In the genomic region with DNA sequence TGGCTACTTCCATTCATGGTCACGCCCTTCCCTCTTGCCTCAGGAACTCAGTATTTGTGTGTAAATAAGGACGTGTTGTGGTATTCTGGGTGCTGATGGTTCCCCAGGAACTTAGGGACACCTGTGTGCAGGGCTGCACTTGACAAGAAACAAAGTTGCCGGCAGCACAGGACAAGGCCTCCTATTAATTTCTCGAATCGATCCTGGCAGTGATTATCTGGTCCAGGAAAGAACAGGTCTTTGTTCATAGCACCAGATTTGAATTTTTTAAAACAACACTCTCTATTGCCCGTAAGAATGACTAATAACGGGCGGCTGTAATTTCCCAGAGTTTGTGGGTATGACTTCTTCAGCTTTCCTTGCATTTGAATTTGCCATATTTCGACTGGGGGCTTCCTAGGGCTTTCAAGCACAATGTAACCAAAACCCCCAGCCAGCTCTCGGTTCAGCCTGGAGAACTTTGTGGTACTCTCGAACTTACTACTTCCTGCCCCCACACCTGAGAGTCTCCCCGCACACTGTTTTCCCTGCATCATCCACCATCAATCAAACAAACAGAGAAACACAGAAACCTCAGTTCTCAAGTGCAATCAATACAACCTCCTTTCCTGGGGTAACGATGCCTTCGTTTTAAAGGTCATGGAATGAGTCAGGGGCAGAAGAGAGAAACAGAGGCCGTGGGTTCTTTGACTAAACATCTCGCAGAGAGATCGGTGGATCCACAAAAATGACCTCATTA, we compare ENCODE assay signal across 9 cellular contexts.
A peak's percentile ranks its signal among the peaks of the same experiment; 100 is the strongest.
DNase-seq lines count a peak whose midpoint lies in the region; ATAC-seq and TF ChIP-seq lines count a peak whose summit lies in the region.
"Had no signal": no experiment of that assay in that cellular context is flagged by ENCODE, and none has a peak within 500 bp of the region (broad histone marks: within the 10 kb centered on the region; RNA-seq: fewer than 3 reads in every experiment).

No MANE protein-coding gene starts in this region.

- H3K4me3 Mint-ChIP-seq in activated T-cell treated with anti-CD3 and anti-CD28 coated beads, Interleukin-2, amount 50 U/mL, for 72 hours: peak overlapping the region; percentile 60 to 81

- intact Hi-C loops in esophagus muscularis mucosa (cut with DNase I) (no loop called here), right cardiac atrium (cut with DNase I) (no loop called here)

- peaks cover 0 to 1% of the 10 kb centered on the region in 2 donors for H3K9me3 Mint-ChIP-seq in activated T-cell treated with anti-CD3 and anti-CD28 coated beads, Interleukin-2, amount 50 U/mL, for 72 hours

- H3K9me3 ChIP-seq in esophagus muscularis mucosa: no peaks in the 10 kb centered on the region
- no peaks in the 10 kb centered on the region for H3K9me3 ChIP-seq in right cardiac atrium (ENCODE audit: control insufficient read depth, low read length)
- H3K9me3 ChIP-seq: stomach had no signal

- H3K27ac Mint-ChIP-seq in activated T-cell treated with anti-CD3 and anti-CD28 coated beads, Interleukin-2, amount 50 U/mL, for 72 hours: peak overlapping the region; percentile 93

- no peaks in the 10 kb centered on the region for H3K36me3 Mint-ChIP-seq in activated T-cell treated with anti-CD3 and anti-CD28 coated beads, Interleukin-2, amount 50 U/mL, for 72 hours (ENCODE audit: insufficient read depth in 2 of 2)

- TF ChIP-seq EP300 in esophagus muscularis mucosa (IDR thresholded peaks at IDR 0.05): no peak

- H3K4me3 ChIP-seq in esophagus muscularis mucosa (no peak overlapping the region), right cardiac atrium (ENCODE audit: low read length) (no peak overlapping the region)
- H3K4me3 ChIP-seq: stomach had no signal

- TF ChIP-seq CTCF in esophagus muscularis mucosa (IDR thresholded peaks at IDR 0.05): no peak

- DNase-seq in activated T-cell treated with anti-CD3 and anti-CD28 coated beads, Interleukin-2, amount 50 U/mL, for 72 hours: peak; percentile 77 to 82
- DNase-seq in stimulated activated CD4-positive, alpha-beta T cell treated with anti-CD3 and anti-CD28 coated beads, Interleukin-2, amount 100 ng/mL, for 48 hours: peak; percentile 44 to 57
- DNase-seq in esophagus muscularis mucosa (ENCODE audit: extremely low spot score) (no peak), NCI-H82 (lab: John Stamatoyannopoulos, UW) (no peak), NCI-H748 treated with DMSO at 0.1 percent for 48 hours (lab: John Stamatoyannopoulos, UW) (no peak), right cardiac atrium (no peak)
- DNase-seq: stomach had no signal

- H3K4me1 ChIP-seq in esophagus muscularis mucosa: peaks cover 0 to 9% (median 4%) of the 10 kb centered on the region in 4 donors
- no peaks in the 10 kb centered on the region for H3K4me1 ChIP-seq in right cardiac atrium (ENCODE audit: control insufficient read depth, insufficient read depth, low read length)

- TF ChIP-seq POLR2A in esophagus muscularis mucosa (IDR thresholded peaks at IDR 0.05; ENCODE audit: low read depth): no peak

- H3K27ac ChIP-seq in esophagus muscularis mucosa (replicated peaks in 1 of 4) (no peak overlapping the region), right cardiac atrium (ENCODE audit: low read length) (no peak overlapping the region)

- 81% methylated on average over 17 of the region's 17 CpGs for WGBS in esophagus muscularis mucosa
- WGBS in right cardiac atrium: 82% methylated on average over 17 of the region's 17 CpGs

- no peaks in the 10 kb centered on the region for H3K36me3 ChIP-seq in esophagus muscularis mucosa
- H3K36me3 ChIP-seq: stomach had no signal

- H3K27me3 ChIP-seq in esophagus muscularis mucosa: no peaks in the 10 kb centered on the region
- no peaks in the 10 kb centered on the region for H3K27me3 ChIP-seq in right cardiac atrium (ENCODE audit: control insufficient read depth, insufficient read depth)
- H3K27me3 ChIP-seq: stomach had no signal

- H3K27me3 Mint-ChIP-seq in activated T-cell treated with anti-CD3 and anti-CD28 coated beads, Interleukin-2, amount 50 U/mL, for 72 hours (ENCODE audit: low read depth): peaks cover 7% of the 10 kb centered on the region

- ATAC-seq in GM18508 (IDR thresholded peaks at IDR 0.05; ENCODE audit: insufficient read depth, unreplicated experiment) (peak; percentile 39), HG03442 (IDR thresholded peaks at IDR 0.05; ENCODE audit: unreplicated experiment) (peak; percentile 63), right cardiac atrium (no peak)
- ATAC-seq in activated T-cell treated with anti-CD3 and anti-CD28 coated beads, Interleukin-2, amount 50 U/mL, for 72 hours (replicated peaks in 1 of 2): peak; percentile 91 to 94

- peaks cover 72% of the 10 kb centered on the region for H3K4me1 Mint-ChIP-seq in activated T-cell treated with anti-CD3 and anti-CD28 coated beads, Interleukin-2, amount 50 U/mL, for 72 hours (ENCODE audit: low read depth)

Comparison
In these comparisons a context has a peak if more than half of its experiments do, and no peak if none do; other contexts are left out.
1. ATAC-seq: peak in GM18508 (single experiment), HG03442 (single experiment) and activated T-cell treated with anti-CD3 and anti-CD28 coated beads, Interleukin-2, amount 50 U/mL, for 72 hours (2 of 2); none in right cardiac atrium (0 of 2).
2. DNase-seq: peak in activated T-cell treated with anti-CD3 and anti-CD28 coated beads, Interleukin-2, amount 50 U/mL, for 72 hours (2 of 2) and stimulated activated CD4-positive, alpha-beta T cell treated with anti-CD3 and anti-CD28 coated beads, Interleukin-2, amount 100 ng/mL, for 48 hours (2 of 2); none in esophagus muscularis mucosa (single experiment), NCI-H82 (single experiment), NCI-H748 treated with DMSO at 0.1 percent for 48 hours (single experiment) and right cardiac atrium (0 of 3).